ENCODE assay signal across 1 cellular context in the genomic region with DNA sequence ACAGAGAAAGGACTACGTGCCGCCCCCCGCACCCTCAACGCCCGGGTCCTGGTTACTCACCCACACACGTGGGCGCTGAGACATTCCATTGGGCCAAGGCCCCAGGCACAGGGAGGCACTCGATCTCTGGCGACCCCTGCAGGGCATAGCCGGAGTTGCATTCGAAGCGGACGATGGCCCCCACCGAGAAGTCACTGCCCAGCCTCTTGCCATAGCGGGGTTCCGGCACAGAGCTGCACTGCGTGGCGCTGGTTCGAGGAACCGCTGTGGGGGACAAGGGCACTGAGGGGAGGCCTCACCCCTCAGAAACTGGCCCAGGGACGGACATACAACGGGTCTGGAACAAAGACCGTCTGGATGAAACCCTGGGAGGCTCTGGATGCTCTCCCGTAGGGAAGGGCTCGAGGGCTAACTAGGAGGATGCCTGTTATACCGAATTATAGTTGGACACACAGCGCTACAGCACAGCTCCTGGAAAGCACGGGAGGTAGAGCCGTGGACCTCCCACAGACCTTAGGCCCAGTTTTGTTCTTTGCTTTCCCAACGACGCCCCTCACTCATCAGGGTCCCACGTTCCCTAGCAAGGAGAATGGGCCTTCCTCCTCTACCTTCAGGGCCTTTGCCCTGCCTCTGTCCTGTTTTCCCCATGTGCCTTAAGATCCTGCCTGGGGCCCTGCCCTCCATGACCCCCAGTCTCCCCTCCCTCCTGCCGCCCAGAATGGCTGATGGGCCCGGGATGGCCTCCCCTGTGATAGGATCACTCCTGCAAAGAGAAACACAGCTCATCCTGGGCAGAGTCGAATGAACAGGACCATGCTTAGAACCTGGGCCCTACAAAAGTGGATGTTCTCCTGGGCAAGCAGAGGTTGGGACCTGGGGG.
TF ChIP-seq lines count a peak whose summit lies in the region.

No MANE protein-coding gene starts in this region.

TF ChIP-seq in HEK293T, 16 proteins besides CTCF, POLR2A, EP300 and RAD21 (continued from another document):
- TF ChIP-seq, protein P1, sequence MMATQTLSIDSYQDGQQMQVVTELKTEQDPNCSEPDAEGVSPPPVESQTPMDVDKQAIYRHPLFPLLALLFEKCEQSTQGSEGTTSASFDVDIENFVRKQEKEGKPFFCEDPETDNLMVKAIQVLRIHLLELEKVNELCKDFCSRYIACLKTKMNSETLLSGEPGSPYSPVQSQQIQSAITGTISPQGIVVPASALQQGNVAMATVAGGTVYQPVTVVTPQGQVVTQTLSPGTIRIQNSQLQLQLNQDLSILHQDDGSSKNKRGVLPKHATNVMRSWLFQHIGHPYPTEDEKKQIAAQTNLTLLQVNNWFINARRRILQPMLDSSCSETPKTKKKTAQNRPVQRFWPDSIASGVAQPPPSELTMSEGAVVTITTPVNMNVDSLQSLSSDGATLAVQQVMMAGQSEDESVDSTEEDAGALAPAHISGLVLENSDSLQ (IDR thresholded peaks at IDR 0.05): no peak
- TF ChIP-seq SP1 (IDR thresholded peaks at IDR 0.05) (no peak), HDGF (IDR thresholded peaks at IDR 0.05; ENCODE audit: borderline replicate concordance) (no peak), NFRKB (IDR thresholded peaks at IDR 0.05) (no peak), CTBP1 (IDR thresholded peaks at IDR 0.05; ENCODE audit: borderline replicate concordance) (no peak), ELF4 (IDR thresholded peaks at IDR 0.05) (no peak), ZNF384 (IDR thresholded peaks at IDR 0.05) (no peak), FOXM1 (IDR thresholded peaks at IDR 0.05; ENCODE audit: borderline replicate concordance) (no peak), LEF1 (IDR thresholded peaks at IDR 0.05; ENCODE audit: borderline replicate concordance) (no peak), L3MBTL2 (conservative IDR thresholded peaks at IDR 0.05) (no peak), FOXA1 (IDR thresholded peaks at IDR 0.05) (no peak), BHLHE40 (IDR thresholded peaks at IDR 0.05; ENCODE audit: borderline replicate concordance) (no peak)
TF ChIP-seq in HEK293T: peak in this region for 0.
